8 cellular contexts compared by ENCODE assay signal in genomic region chr15:39782441-39783138, GRCh38. TPM values are rescaled to one million over a fixed set of nuclear protein-coding genes. Genes with fewer than 3 reads are reported as not detected.
DNase-seq lines count a peak whose midpoint lies in the region; ATAC-seq, FAIRE-seq and TF ChIP-seq lines count a peak whose summit lies in the region.

Gene FSIP1, minus strand, starts transcription at chr15:39782841. Its CDS starts 6,317 bp downstream, at chr15:39776524.

- H3K4me3 ChIP-seq in keratinocyte (ENCODE audit: control insufficient read depth in 2 of 3, extremely low read depth in 1 of 3, insufficient read depth in 2 of 3, low read depth in 1 of 3, low read length in 3 of 3): peak within 1 kb of the TSS; percentile 73 to 86 (median 77)

- peaks cover 11% of the 10 kb centered on the region for H3K4me1 ChIP-seq in keratinocyte (ENCODE audit: control insufficient read depth, extremely low read depth, insufficient read depth, low read length)

- no peaks in the 10 kb centered on the region for H3K9me1 ChIP-seq in keratinocyte (ENCODE audit: control insufficient read depth, extremely low read depth, insufficient read depth, low read length)

- H4K20me1 ChIP-seq in keratinocyte (ENCODE audit: control insufficient read depth, extremely low read depth, insufficient read depth, low read length): no peaks in the 10 kb centered on the region

- H3K4me2 ChIP-seq in keratinocyte (ENCODE audit: control insufficient read depth, extremely low read depth, insufficient read depth, low read depth, low read length): peak within 1 kb of the TSS; percentile 94

- H3K9me3 ChIP-seq in keratinocyte (ENCODE audit: control insufficient read depth, low read depth, low read length): no peaks in the 10 kb centered on the region

- H3K27me3 ChIP-seq in keratinocyte (ENCODE audit: control insufficient read depth, extremely low read depth, insufficient read depth, low read length): no peaks in the 10 kb centered on the region

- dilution Hi-C loops in keratinocyte (cut with MboI; ENCODE audit: extremely low pct_ligation_motif_present, low sequenced_read_pairs): no loop called here

- ATAC-seq in GM19025 (IDR thresholded peaks at IDR 0.05; ENCODE audit: low read depth, unreplicated experiment) (peak; percentile 97), HG03280 (IDR thresholded peaks at IDR 0.05; ENCODE audit: unreplicated experiment) (peak; percentile 99)

- no peaks in the 10 kb centered on the region for H3K36me3 ChIP-seq in keratinocyte (ENCODE audit: control insufficient read depth in 2 of 2, extremely low read depth in 1 of 2, insufficient read depth in 2 of 2, low read length in 2 of 2)

- peak; percentile 90 for DNase-seq in AG09319 (ENCODE audit: extremely low read depth, low read depth)
- peak; percentile 89 for DNase-seq in NCI-H345 (lab: John Stamatoyannopoulos, UW)
- DNase-seq in activated CD4-positive, CD25-positive, alpha-beta regulatory T cell treated with anti-CD3 and anti-CD28 coated beads, Interleukin-2, amount 50 U/mL, for 16 hours (ENCODE audit: low read depth, low spot score): peak; percentile 87
- DNase-seq in cerebellar cortex (ENCODE audit: low spot score): peak; percentile 92
- peak; percentile 58 for DNase-seq in keratinocyte (ENCODE audit: low read depth, low spot score)
- DNase-seq in stimulated activated CD4-positive, alpha-beta T cell treated with anti-CD3 and anti-CD28 coated beads, Interleukin-12 subunit alpha, Interleukin-12 subunit beta, amount 100 ng/mL, for 48 hours (ENCODE audit: low read depth in 2 of 3, low spot score in 1 of 3): peak; percentile 92 to 94 (median 92)

- H2AFZ ChIP-seq in keratinocyte (ENCODE audit: control insufficient read depth, low read length): peak within 1 kb of the TSS; percentile 97

- peaks cover 8% of the 10 kb centered on the region for H3K79me2 ChIP-seq in keratinocyte (ENCODE audit: control insufficient read depth, insufficient read depth, low read length)

- FAIRE-seq in keratinocyte (lab: Jason Lieb, UNC): peak; percentile 9

- H3K9ac ChIP-seq in keratinocyte (ENCODE audit: control insufficient read depth, extremely low read depth, insufficient read depth, low read length): peak within 1 kb of the TSS; percentile 84

- TF ChIP-seq CTCF in AG09319 (IDR thresholded peaks at IDR 0.05; ENCODE audit: low read depth, low read length) (no peak), keratinocyte (optimal IDR thresholded peaks at IDR 0.05 in 1 of 3, IDR thresholded peaks at IDR 0.05 in 1 of 3, conservative IDR thresholded peaks at IDR 0.05 in 1 of 3; ENCODE audit: extremely low read depth in 1 of 3, insufficient read depth in 2 of 3, low read length in 3 of 3) (no peak)

- H3K27ac ChIP-seq in keratinocyte (ENCODE audit: control insufficient read depth, insufficient read depth, low read length): peak within 1 kb of the TSS; percentile 76

RNA-seq across cellular contexts. Expression of gene FSIP1, which starts in this region (rescaled TPM):
- 1.1 to 1.5 TPM (median 1.2 TPM) in 3 replicates for polyA plus RNA-seq in keratinocyte
- 1.8 TPM for polyA plus RNA-seq in keratinocyte (2011; ENCODE audit: low read depth)
- polyA plus RNA-seq in keratinocyte (2011; cell fraction: cytosol; rRNA removed): 1.3 and 2.2 TPM in 2 replicates
- polyA plus RNA-seq in keratinocyte (2011; cell fraction: nucleus; rRNA removed): 1.0 and 1.5 TPM in 2 replicates
- 1.9 and 2.5 TPM in 2 replicates for polyA plus RNA-seq in keratinocyte (2012; ENCODE audit: low replicate concordance)
- polyA minus RNA-seq in keratinocyte: 0.33 to 0.45 TPM (median 0.33 TPM) in 3 replicates
- not detected for polyA minus RNA-seq in keratinocyte (2011; cell fraction: cytosol; rRNA and poly(A)+ RNA removed)
- polyA minus RNA-seq in keratinocyte (2011; cell fraction: nucleus; rRNA and poly(A)+ RNA removed): 1.0 and 2.2 TPM in 2 replicates

Comparison
In these comparisons a context has a peak if more than half of its experiments do, and no peak if none do; other contexts are left out.
1. Peak in every context shown above with its lines: DNase-seq, ATAC-seq, H3K4me3 ChIP-seq and H3K27ac ChIP-seq.